Comparison of ENCODE assay signal across 9 cellular contexts in the genomic region with DNA sequence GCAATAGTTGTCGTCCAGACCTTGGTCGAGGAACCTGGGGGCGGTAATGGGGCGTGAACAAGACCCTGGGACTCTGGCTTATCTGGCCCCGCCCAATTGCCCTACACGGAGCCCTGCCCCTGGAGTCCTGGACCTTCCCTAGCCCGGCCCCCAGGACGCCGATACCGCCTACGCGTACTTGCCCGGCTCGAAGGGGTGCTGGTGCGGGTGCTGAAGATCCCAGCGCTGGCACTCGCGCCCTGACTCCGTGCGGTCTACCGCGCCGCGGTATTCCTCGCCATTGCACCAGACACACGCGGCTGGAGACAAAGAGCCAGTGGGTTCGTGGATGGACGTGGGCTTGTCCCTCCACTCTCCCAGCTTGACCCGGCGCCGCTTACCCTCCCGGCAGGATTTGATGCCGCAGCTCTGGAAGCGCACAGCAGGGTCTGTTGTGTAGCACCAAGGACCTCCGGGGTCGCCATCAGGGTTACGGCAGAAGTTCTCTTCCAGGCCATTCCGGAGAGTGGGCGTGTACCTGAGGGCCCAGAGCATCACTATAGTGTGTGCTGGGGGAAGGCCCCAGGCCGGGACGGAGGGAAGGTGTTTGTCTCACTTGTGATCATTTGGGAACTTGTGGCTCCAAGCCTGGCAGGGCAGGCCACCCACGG. TPM values are rescaled to one million over a fixed set of nuclear protein-coding genes. Genes with fewer than 3 reads are reported as not detected.
A peak's percentile ranks its signal among the peaks of the same experiment; 100 is the strongest.
DNase-seq lines count a peak whose midpoint lies in the region; TF ChIP-seq lines count a peak whose summit lies in the region.
"Not testable (repeated sequence)": the region's sequence is repeated elsewhere in the genome, so short reads cannot be mapped to it uniquely, and the experiment has no call there.
"Had no signal": no experiment of that assay in that cellular context is flagged by ENCODE, and none has a peak within 500 bp of the region (broad histone marks: within the 10 kb centered on the region; RNA-seq: fewer than 3 reads in every experiment).

No MANE protein-coding gene starts in this region.

- not testable (repeated sequence) for H3K9me3 ChIP-seq in HUES64 (ENCODE audit: insufficient read depth, low read depth, low read length); esophagus (ENCODE audit: control insufficient read depth in 2 of 2, insufficient read depth in 1 of 2, low read depth in 1 of 2, low read length in 1 of 2)

- not testable (repeated sequence) for H3K36me3 Mint-ChIP-seq in activated CD4-positive, alpha-beta T cell treated with anti-CD3 and anti-CD28 coated beads, Interleukin-2, amount 10 ng/mL, durations not matched to agents 24 days and 14 days (ENCODE audit: low read depth)
- H3K36me3 Mint-ChIP-seq in nephron progenitor cell (ENCODE audit: low read depth), result peaks cover 19% of the 10 kb centered on the region

- H3K4me3 ChIP-seq in HUES64 (ENCODE audit: low read length), result peak overlapping the region; percentile 70
- peak overlapping the region; percentile 31 to 49 for H3K4me3 ChIP-seq in esophagus (ENCODE audit: low read depth in 1 of 2, low read length in 2 of 2)

- H3K4me3 Mint-ChIP-seq in activated CD4-positive, alpha-beta T cell treated with anti-CD3 and anti-CD28 coated beads, Interleukin-2, amount 10 ng/mL, durations not matched to agents 24 days and 14 days, result peak overlapping the region; percentile 4
- peak overlapping the region; percentile 78 for H3K4me3 Mint-ChIP-seq in nephron progenitor cell

- peak overlapping the region; percentile 71 for H3K27ac ChIP-seq in 22Rv1
- H3K27ac ChIP-seq in HUES64 (ENCODE audit: low read depth, low read length), result peak overlapping the region; percentile 78; the same call in 1 of the 2 replicates
- H3K27ac ChIP-seq in esophagus (ENCODE audit: low read depth in 2 of 2, low read length in 1 of 2), result not testable (repeated sequence)

- H3K27ac Mint-ChIP-seq in activated CD4-positive, alpha-beta T cell treated with anti-CD3 and anti-CD28 coated beads, Interleukin-2, amount 10 ng/mL, durations not matched to agents 24 days and 14 days, result peak overlapping the region; percentile 41
- not testable (repeated sequence) for H3K27ac Mint-ChIP-seq in nephron progenitor cell

- not testable (repeated sequence) for H3K4me1 ChIP-seq in HUES64 (ENCODE audit: insufficient read depth, low read length)
- peaks cover 0 to 11% of the 10 kb centered on the region in 2 donors for H3K4me1 ChIP-seq in esophagus (ENCODE audit: control insufficient read depth in 2 of 2, insufficient read depth in 2 of 2, low read length in 1 of 2)

- not testable (repeated sequence) for TF ChIP-seq CTCF in 22Rv1 (IDR thresholded peaks at IDR 0.05); nephron progenitor cell (IDR thresholded peaks at IDR 0.05)

- H3K36me3 ChIP-seq in HUES64 (ENCODE audit: insufficient read depth, low read length) (peaks cover 25% of the 10 kb centered on the region), esophagus (ENCODE audit: control insufficient read depth in 2 of 2, insufficient read depth in 2 of 2, low read length in 1 of 2) (peaks cover 12 to 23% of the 10 kb centered on the region in 2 donors)

- 5% methylated on average over 43 of the region's 43 CpGs for WGBS in HUES64
- 12 to 14% methylated on average over 40 to 43 of the region's 43 CpGs for WGBS in esophagus, 2 donors

- peaks cover 17% of the 10 kb centered on the region for H3K4me1 Mint-ChIP-seq in activated CD4-positive, alpha-beta T cell treated with anti-CD3 and anti-CD28 coated beads, Interleukin-2, amount 10 ng/mL, durations not matched to agents 24 days and 14 days
- peaks cover 36% of the 10 kb centered on the region for H3K4me1 Mint-ChIP-seq in nephron progenitor cell

- not testable (repeated sequence) for H3K27me3 Mint-ChIP-seq in activated CD4-positive, alpha-beta T cell treated with anti-CD3 and anti-CD28 coated beads, Interleukin-2, amount 10 ng/mL, durations not matched to agents 24 days and 14 days; nephron progenitor cell (ENCODE audit: low read depth, poor library complexity)

- H3K9me3 Mint-ChIP-seq in activated CD4-positive, alpha-beta T cell treated with anti-CD3 and anti-CD28 coated beads, Interleukin-2, amount 10 ng/mL, durations not matched to agents 24 days and 14 days; nephron progenitor cell: not testable (repeated sequence)

- peak; percentile 78 for DNase-seq in activated CD4-positive, alpha-beta T cell treated with anti-CD3 and anti-CD28 coated beads, Interleukin-2, amount 10 ng/mL, durations not matched to agents 24 days and 14 days
- DNase-seq in amniotic epithelial cell (ENCODE audit: low read depth) (peak; percentile 79), iPS-NIHi11 (ENCODE audit: low spot score) (peak; percentile 60), nephron progenitor cell (peak; percentile 83)
- DNase-seq in stimulated activated CD4-positive, alpha-beta T cell treated with anti-CD3 and anti-CD28 coated beads, Interleukin-2, amount 100 ng/mL, for 4 hours (ENCODE audit: low read depth), result peak; percentile 18

- H3K27me3 ChIP-seq in HUES64 (ENCODE audit: insufficient read depth, low read length); esophagus (ENCODE audit: control insufficient read depth in 1 of 2, insufficient read depth in 2 of 2, low read length in 2 of 2): not testable (repeated sequence)

- peak overlapping the region; percentile 82 for H3K9ac ChIP-seq in HUES64 (ENCODE audit: low read depth, low read length)

- intact Hi-C loops in activated CD4-positive, alpha-beta T cell treated with anti-CD3 and anti-CD28 coated beads, Interleukin-2, amount 10 ng/mL, durations not matched to agents 24 days and 14 days (cut with micrococcal nuclease), result not testable (repeated sequence)

RNA-seq across cellular contexts. Expression of a gene that starts 2.4 kb away (rescaled TPM):
- 5.4 TPM for polyA plus RNA-seq in HUES64 (2013, experiment 1 of 2)
- polyA plus RNA-seq in HUES64 (2013, experiment 2 of 2), result 5.4 TPM
- 7.5 and 7.6 TPM in 2 replicates for total RNA-seq in activated CD4-positive, alpha-beta T cell treated with anti-CD3 and anti-CD28 coated beads, Interleukin-2, amount 10 ng/mL, durations not matched to agents 24 days and 14 days
- 10 to 100 TPM; 11.2 to 30.0 TPM for polyA plus RNA-seq in esophagus

RNA-seq across cellular contexts. Expression of a gene that starts 2.5 kb away (rescaled TPM):
- polyA plus RNA-seq in HUES64 (2013, experiment 1 of 2), result 23.0 TPM
- polyA plus RNA-seq in HUES64 (2013, experiment 2 of 2), result 26.9 TPM
- total RNA-seq in activated CD4-positive, alpha-beta T cell treated with anti-CD3 and anti-CD28 coated beads, Interleukin-2, amount 10 ng/mL, durations not matched to agents 24 days and 14 days, result 42.0 and 45.6 TPM in 2 replicates
- polyA plus RNA-seq in esophagus, result 10 to 100 TPM; 14.7 to 16.9 TPM

RNA-seq across cellular contexts. Expression of a gene that starts 12.7 kb away (rescaled TPM):
- polyA plus RNA-seq in HUES64 (2013, experiment 1 of 2), result 106 TPM
- 112 TPM for polyA plus RNA-seq in HUES64 (2013, experiment 2 of 2)
- 111 and 117 TPM in 2 replicates for total RNA-seq in activated CD4-positive, alpha-beta T cell treated with anti-CD3 and anti-CD28 coated beads, Interleukin-2, amount 10 ng/mL, durations not matched to agents 24 days and 14 days
- 10 to 100 TPM; 21.0 to 53.0 TPM for polyA plus RNA-seq in esophagus

RNA-seq across cellular contexts. Expression of a gene that starts 32.6 kb away (rescaled TPM):
- 1.9 TPM for polyA plus RNA-seq in HUES64 (2013, experiment 1 of 2)
- 3.0 TPM for polyA plus RNA-seq in HUES64 (2013, experiment 2 of 2)
- total RNA-seq in activated CD4-positive, alpha-beta T cell treated with anti-CD3 and anti-CD28 coated beads, Interleukin-2, amount 10 ng/mL, durations not matched to agents 24 days and 14 days, result 0.21 TPM in 1 of 2 replicates, not detected in the other
- polyA plus RNA-seq in esophagus, result 1 to 10 TPM in 1 of 2 donors, under 1 TPM in 1; 1.00 to 1.4 TPM
- total RNA-seq: NCI-H460 had no signal

RNA-seq across cellular contexts. Expression of a gene that starts 36.9 kb away (rescaled TPM):
- polyA plus RNA-seq in HUES64 (2013, experiment 1 of 2), result 20.6 TPM
- polyA plus RNA-seq in HUES64 (2013, experiment 2 of 2), result 17.6 TPM
- total RNA-seq in activated CD4-positive, alpha-beta T cell treated with anti-CD3 and anti-CD28 coated beads, Interleukin-2, amount 10 ng/mL, durations not matched to agents 24 days and 14 days, result 43.5 and 45.8 TPM in 2 replicates
- polyA plus RNA-seq in esophagus, result 10 to 100 TPM; 17.7 to 32.1 TPM

Comparison
In these comparisons a context has a peak if more than half of its experiments do, and no peak if none do; other contexts are left out.
1. DNase-seq: peak in every context shown above with its lines; median percentile 83 in nephron progenitor cell; 79 in amniotic epithelial cell; 78 in activated CD4-positive, alpha-beta T cell treated with anti-CD3 and anti-CD28 coated beads, Interleukin-2, amount 10 ng/mL, durations not matched to agents 24 days and 14 days; 60 in iPS-NIHi11; 18 in stimulated activated CD4-positive, alpha-beta T cell treated with anti-CD3 and anti-CD28 coated beads, Interleukin-2, amount 100 ng/mL, for 4 hours.